In the genomic region with DNA sequence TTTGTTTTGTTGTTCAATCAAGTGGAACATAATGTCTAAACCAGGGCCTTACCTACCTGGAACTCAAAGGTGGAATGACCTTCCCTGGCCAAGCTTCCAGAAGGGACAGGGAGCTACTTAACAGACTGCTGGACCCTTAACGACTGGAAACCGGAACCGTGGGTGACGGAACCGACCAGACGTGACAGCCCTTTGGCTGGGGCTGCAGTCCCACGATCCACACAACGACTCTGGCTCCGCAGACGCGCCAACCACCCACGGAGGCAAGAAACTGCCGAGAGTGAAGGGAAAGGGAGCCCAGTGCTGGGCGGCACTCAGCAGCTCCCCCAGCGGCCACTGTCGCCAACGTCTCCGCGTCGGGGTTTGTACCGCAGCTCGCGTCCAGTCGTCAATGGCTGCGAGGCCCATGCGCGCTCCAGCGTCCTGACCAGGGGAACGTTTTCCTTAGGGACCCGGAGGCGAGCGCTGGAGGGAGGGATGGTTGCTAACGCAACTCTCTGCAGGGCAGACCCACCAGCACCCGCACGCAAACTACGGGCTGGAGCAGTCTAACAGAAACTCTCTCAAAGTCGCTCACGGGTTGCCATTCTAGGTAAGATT, we compare ENCODE assay signal across 8 cellular contexts. TPM values are rescaled to one million over a fixed set of nuclear protein-coding genes. Genes with fewer than 3 reads are reported as not detected.
DNase-seq lines count a peak whose midpoint lies in the region; ATAC-seq, FAIRE-seq and TF ChIP-seq lines count a peak whose summit lies in the region.

No MANE protein-coding gene starts in this region.

- peak; percentile 29 to 51 (median 50) for TF ChIP-seq CTCF in keratinocyte (optimal IDR thresholded peaks at IDR 0.05 in 1 of 3, IDR thresholded peaks at IDR 0.05 in 1 of 3, conservative IDR thresholded peaks at IDR 0.05 in 1 of 3; ENCODE audit: extremely low read depth in 1 of 3, insufficient read depth in 2 of 3, low read length in 3 of 3)

- H3K27ac ChIP-seq in caudate nucleus (ENCODE audit: low read depth, low read length), result no peak overlapping the region
- H3K27ac ChIP-seq in keratinocyte (ENCODE audit: control insufficient read depth, insufficient read depth, low read length), result peak overlapping the region; percentile 78
- no peak overlapping the region for H3K27ac ChIP-seq in SJCRH30

- peak overlapping the region; percentile 76 for H3K4me2 ChIP-seq in keratinocyte (ENCODE audit: control insufficient read depth, extremely low read depth, insufficient read depth, low read depth, low read length)

- dilution Hi-C loops in keratinocyte (cut with MboI; ENCODE audit: extremely low pct_ligation_motif_present, low sequenced_read_pairs), result no loop called here

- FAIRE-seq in keratinocyte (lab: Jason Lieb, UNC), result no peak

- H4K20me1 ChIP-seq in keratinocyte (ENCODE audit: control insufficient read depth, extremely low read depth, insufficient read depth, low read length), result no peaks in the 10 kb centered on the region

- no peaks in the 10 kb centered on the region for H3K79me2 ChIP-seq in keratinocyte (ENCODE audit: control insufficient read depth, insufficient read depth, low read length)

- peak; percentile 64 to 67 for ATAC-seq in activated CD4-positive, CD25-positive, alpha-beta regulatory T cell treated with anti-CD3 and anti-CD28 coated beads, Interleukin-2, amount 50 U/mL, for 24 hours
- no peak for ATAC-seq in HG02938 (IDR thresholded peaks at IDR 0.05; ENCODE audit: unreplicated experiment)

- no peaks in the 10 kb centered on the region for H3K9me1 ChIP-seq in keratinocyte (ENCODE audit: control insufficient read depth, extremely low read depth, insufficient read depth, low read length)

- H3K4me1 ChIP-seq in ES-I3 (ENCODE audit: insufficient read depth, low read length) (no peaks in the 10 kb centered on the region), keratinocyte (ENCODE audit: control insufficient read depth, extremely low read depth, insufficient read depth, low read length) (peaks cover 28% of the 10 kb centered on the region), SJCRH30 (no peaks in the 10 kb centered on the region)

- H3K9ac ChIP-seq in ES-I3 (ENCODE audit: low read depth, low read length) (peak overlapping the region; percentile 47; the same call in 1 of the 2 replicates), keratinocyte (ENCODE audit: control insufficient read depth, extremely low read depth, insufficient read depth, low read length) (peak overlapping the region; percentile 13)

- H2AFZ ChIP-seq in keratinocyte (ENCODE audit: control insufficient read depth, low read length), result peak overlapping the region; percentile 52

- H3K4me3 ChIP-seq in keratinocyte (ENCODE audit: control insufficient read depth in 2 of 3, extremely low read depth in 1 of 3, insufficient read depth in 2 of 3, low read depth in 1 of 3, low read length in 3 of 3) (no peak overlapping the region), SJCRH30 (no peak overlapping the region)

- H3K36me3 ChIP-seq in ES-I3 (ENCODE audit: insufficient read depth, low read length) (no peaks in the 10 kb centered on the region), keratinocyte (ENCODE audit: control insufficient read depth in 2 of 2, extremely low read depth in 1 of 2, insufficient read depth in 2 of 2, low read length in 2 of 2) (no peaks in the 10 kb centered on the region), SJCRH30 (no peaks in the 10 kb centered on the region)

- peak in 51 of 61 donors; percentile 2 to 62 (median 27) for DNase-seq in caudate nucleus (lab: John Stamatoyannopoulos, UW)
- no peak for DNase-seq in keratinocyte (ENCODE audit: low read depth, low spot score)
- peak in 3 of 4 experiments; percentile 43 to 68 (median 53) for DNase-seq in stimulated activated CD4-positive, alpha-beta T cell treated with anti-CD3 and anti-CD28 coated beads, Interleukin-1b, Interleukin-23, amount 100 ng/mL, for 24 hours (ENCODE audit: low read depth in 4 of 4, low spot score in 1 of 4)
- DNase-seq in SJCRH30, result no peak
- no peak for DNase-seq in RKO (ENCODE audit: low spot score)

- H3K9me3 ChIP-seq in ES-I3 (ENCODE audit: control insufficient read depth, insufficient read depth, low read length), result no peaks in the 10 kb centered on the region
- H3K9me3 ChIP-seq in keratinocyte (ENCODE audit: control insufficient read depth, low read depth, low read length), result no peaks in the 10 kb centered on the region
- H3K9me3 ChIP-seq in SJCRH30 (replicated peaks), result no peaks in the 10 kb centered on the region

- H3K27me3 ChIP-seq in keratinocyte (ENCODE audit: control insufficient read depth, extremely low read depth, insufficient read depth, low read length) (no peaks in the 10 kb centered on the region), SJCRH30 (no peaks in the 10 kb centered on the region)

RNA-seq across cellular contexts. Expression of a gene that starts 5.5 kb away (rescaled TPM):
- polyA plus RNA-seq in keratinocyte, result 36.3 to 48.3 TPM (median 43.7 TPM) in 3 replicates
- 14.3 TPM for polyA plus RNA-seq in keratinocyte (2011; ENCODE audit: low read depth)
- 17.2 and 23.7 TPM in 2 replicates for polyA plus RNA-seq in keratinocyte (2011; cell fraction: cytosol; rRNA removed)
- 72.3 and 83.5 TPM in 2 replicates for polyA plus RNA-seq in keratinocyte (2011; cell fraction: nucleus; rRNA removed)
- polyA plus RNA-seq in keratinocyte (2012; ENCODE audit: low replicate concordance), result 15.4 and 26.9 TPM in 2 replicates
- polyA minus RNA-seq in keratinocyte, result 46.4 to 57.5 TPM (median 48.8 TPM) in 3 replicates
- 41.4 TPM for polyA minus RNA-seq in keratinocyte (2011; cell fraction: cytosol; rRNA and poly(A)+ RNA removed)
- polyA minus RNA-seq in keratinocyte (2011; cell fraction: nucleus; rRNA and poly(A)+ RNA removed), result 39.9 and 56.2 TPM in 2 replicates
- 115 and 122 TPM in 2 replicates for total RNA-seq in SJCRH30 (2014; rRNA removed; shearing (Covaris generic))

RNA-seq across cellular contexts. Expression of a gene that starts 6.9 kb away (rescaled TPM):
- 0.01 TPM in 1 of 3 replicates, not detected in the others for polyA plus RNA-seq in keratinocyte
- not detected for polyA plus RNA-seq in keratinocyte (2011; ENCODE audit: low read depth)
- not detected in 2 replicates for polyA plus RNA-seq in keratinocyte (2011; cell fraction: cytosol; rRNA removed)
- polyA plus RNA-seq in keratinocyte (2011; cell fraction: nucleus; rRNA removed), result not detected in 2 replicates
- polyA plus RNA-seq in keratinocyte (2012; ENCODE audit: low replicate concordance), result not detected in 2 replicates
- not detected in 3 replicates for polyA minus RNA-seq in keratinocyte
- polyA minus RNA-seq in keratinocyte (2011; cell fraction: cytosol; rRNA and poly(A)+ RNA removed), result not detected
- not detected in 2 replicates for polyA minus RNA-seq in keratinocyte (2011; cell fraction: nucleus; rRNA and poly(A)+ RNA removed)
- total RNA-seq in SJCRH30 (2014; rRNA removed; shearing (Covaris generic)), result not detected in 2 replicates

RNA-seq across cellular contexts. Expression of a gene that starts 21.3 kb away (rescaled TPM):
- polyA plus RNA-seq in keratinocyte, result 48.5 to 82.3 TPM (median 59.0 TPM) in 3 replicates
- 43.0 TPM for polyA plus RNA-seq in keratinocyte (2011; ENCODE audit: low read depth)
- 56.3 and 78.7 TPM in 2 replicates for polyA plus RNA-seq in keratinocyte (2011; cell fraction: cytosol; rRNA removed)
- polyA plus RNA-seq in keratinocyte (2011; cell fraction: nucleus; rRNA removed), result 42.7 and 43.6 TPM in 2 replicates
- 63.9 and 156 TPM in 2 replicates for polyA plus RNA-seq in keratinocyte (2012; ENCODE audit: low replicate concordance)
- polyA minus RNA-seq in keratinocyte, result 139 to 296 TPM (median 165 TPM) in 3 replicates
- 198 TPM for polyA minus RNA-seq in keratinocyte (2011; cell fraction: cytosol; rRNA and poly(A)+ RNA removed)
- polyA minus RNA-seq in keratinocyte (2011; cell fraction: nucleus; rRNA and poly(A)+ RNA removed), result 32.3 and 42.1 TPM in 2 replicates
- total RNA-seq in SJCRH30 (2014; rRNA removed; shearing (Covaris generic)), result 186 and 221 TPM in 2 replicates

RNA-seq across cellular contexts. Expression of a gene that starts 27.0 kb away (rescaled TPM):
- polyA plus RNA-seq in keratinocyte, result not detected in 3 replicates
- not detected for polyA plus RNA-seq in keratinocyte (2011; ENCODE audit: low read depth)
- polyA plus RNA-seq in keratinocyte (2011; cell fraction: cytosol; rRNA removed), result not detected in 2 replicates
- polyA plus RNA-seq in keratinocyte (2011; cell fraction: nucleus; rRNA removed), result 0.04 and 0.14 TPM in 2 replicates
- polyA plus RNA-seq in keratinocyte (2012; ENCODE audit: low replicate concordance), result 0.10 and 0.38 TPM in 2 replicates
- not detected in 3 replicates for polyA minus RNA-seq in keratinocyte
- not detected for polyA minus RNA-seq in keratinocyte (2011; cell fraction: cytosol; rRNA and poly(A)+ RNA removed)
- not detected in 2 replicates for polyA minus RNA-seq in keratinocyte (2011; cell fraction: nucleus; rRNA and poly(A)+ RNA removed)
- 0.81 and 1.5 TPM in 2 replicates for total RNA-seq in SJCRH30 (2014; rRNA removed; shearing (Covaris generic))

RNA-seq across cellular contexts. Expression of a gene that starts 31.0 kb away (rescaled TPM):
- 6.4 to 17.1 TPM (median 13.6 TPM) in 3 replicates for polyA plus RNA-seq in keratinocyte
- polyA plus RNA-seq in keratinocyte (2011; ENCODE audit: low read depth), result 2.7 TPM
- polyA plus RNA-seq in keratinocyte (2011; cell fraction: cytosol; rRNA removed), result 5.9 and 12.0 TPM in 2 replicates
- polyA plus RNA-seq in keratinocyte (2011; cell fraction: nucleus; rRNA removed), result 5.1 and 5.3 TPM in 2 replicates
- polyA plus RNA-seq in keratinocyte (2012; ENCODE audit: low replicate concordance), result 4.7 and 19.3 TPM in 2 replicates
- polyA minus RNA-seq in keratinocyte, result 1.5 to 2.7 TPM (median 2.0 TPM) in 3 replicates
- 4.2 TPM for polyA minus RNA-seq in keratinocyte (2011; cell fraction: cytosol; rRNA and poly(A)+ RNA removed)
- 2.3 and 2.9 TPM in 2 replicates for polyA minus RNA-seq in keratinocyte (2011; cell fraction: nucleus; rRNA and poly(A)+ RNA removed)
- 25.1 and 28.2 TPM in 2 replicates for total RNA-seq in SJCRH30 (2014; rRNA removed; shearing (Covaris generic))

Comparison
In these comparisons a context has a peak if more than half of its experiments do, and no peak if none do; other contexts are left out.
1. DNase-seq: peak in caudate nucleus (51 of 61) and stimulated activated CD4-positive, alpha-beta T cell treated with anti-CD3 and anti-CD28 coated beads, Interleukin-1b, Interleukin-23, amount 100 ng/mL, for 24 hours (3 of 4); none in keratinocyte (single experiment), SJCRH30 (0 of 2) and RKO (single experiment).